Comparison of ENCODE assay signal across 9 cellular contexts in the genomic region with DNA sequence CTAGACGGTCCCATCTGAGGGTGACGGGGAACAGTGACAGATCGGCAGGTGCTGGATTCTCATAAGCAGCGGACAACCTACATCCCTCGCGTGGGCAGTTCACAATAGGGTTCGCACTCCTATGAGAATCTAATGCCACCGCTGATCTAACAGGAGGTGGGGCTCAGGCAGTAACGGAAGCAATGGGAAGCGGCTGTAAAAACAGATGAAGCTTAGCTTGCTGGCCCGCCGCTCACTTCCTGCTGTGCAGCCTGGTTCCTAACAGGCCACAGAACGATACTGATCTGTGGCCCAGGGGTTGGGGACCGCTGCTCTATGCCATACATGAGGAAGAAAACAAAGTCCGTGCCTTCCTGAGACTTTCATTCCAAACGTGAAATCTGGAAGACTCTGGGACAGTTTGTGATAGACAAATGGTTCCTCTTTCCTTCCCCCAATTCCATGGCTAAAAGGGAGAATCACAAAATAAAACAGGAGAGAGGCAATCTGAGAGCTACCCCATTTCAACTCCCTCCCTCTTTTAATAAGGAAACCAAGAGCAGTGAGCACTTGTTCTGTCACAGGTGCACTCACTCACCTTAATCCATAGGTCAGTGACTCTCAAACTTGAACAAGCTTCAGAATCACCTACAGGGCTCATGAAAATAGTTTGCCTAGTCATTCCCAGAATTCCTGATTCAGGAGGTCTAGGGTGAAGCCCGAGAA.
DNase-seq lines count a peak whose midpoint lies in the region; ATAC-seq lines count a peak whose summit lies in the region.
"Had no signal": no experiment of that assay in that cellular context is flagged by ENCODE, and none has a peak within 500 bp of the region (broad histone marks: within the 10 kb centered on the region; RNA-seq: fewer than 3 reads in every experiment).

No MANE protein-coding gene starts in this region.

- ATAC-seq in GM18498 (IDR thresholded peaks at IDR 0.05; ENCODE audit: unreplicated experiment) (peak; percentile 59), HG02885 (IDR thresholded peaks at IDR 0.05; ENCODE audit: poor library complexity, unreplicated experiment) (no peak)

- peak; percentile 26 for DNase-seq in T-helper 22 cell (ENCODE audit: low read depth)
- DNase-seq in brain pericyte (ENCODE audit: low read depth, low spot score), result peak; percentile 56
- DNase-seq in pons (ENCODE audit: low spot score), result peak; percentile 43
- no peak for DNase-seq in iPS-NIHi7 (ENCODE audit: extremely low spot score)
- no peak for DNase-seq in NCI-H2227 treated with DMSO at 0.1 percent for 48 hours (lab: John Stamatoyannopoulos, UW)
- DNase-seq in DMS79 (lab: John Stamatoyannopoulos, UW), result no peak
- DNase-seq: EL had no signal

Comparison
In these comparisons a context has a peak if more than half of its experiments do, and no peak if none do; other contexts are left out.
1. DNase-seq: peak in T-helper 22 cell (single experiment), brain pericyte (single experiment) and pons (single experiment); none in iPS-NIHi7 (single experiment), NCI-H2227 treated with DMSO at 0.1 percent for 48 hours (single experiment) and DMS79 (single experiment).